In genomic region chr15:32717290-32718081, GRCh38 we compare ENCODE assay signal across 8 cellular contexts. TPM values are rescaled to one million over a fixed set of nuclear protein-coding genes. Genes with fewer than 3 reads are reported as not detected.
DNase-seq lines count a peak whose midpoint lies in the region; ATAC-seq and TF ChIP-seq lines count a peak whose summit lies in the region.

TSS of gene GREM1 (plus strand) at chr15:32718004. CDS start at chr15:32730691, 12,687 bp downstream.

- intact Hi-C loops in CD14-positive monocyte (cut with micrococcal nuclease): no loop called here
- intact Hi-C loops in Panc1 (cut with micrococcal nuclease; ENCODE audit: unreplicated experiment): no loop called here

- H3K9me3 ChIP-seq in Panc1 (ENCODE audit: control insufficient read depth, insufficient read depth, low read depth, low read length): no peaks in the 10 kb centered on the region
- H3K9me3 ChIP-seq in osteoblast (ENCODE audit: low read depth, low read length): no peaks in the 10 kb centered on the region

- H3K4me3 Mint-ChIP-seq in CD14-positive monocyte: peak within 1 kb of the TSS; percentile 52 to 85

- H3K4me1 ChIP-seq in Panc1 (ENCODE audit: control insufficient read depth, insufficient read depth, low read length): no peaks in the 10 kb centered on the region
- peaks cover 26% of the 10 kb centered on the region for H3K4me1 ChIP-seq in osteoblast (ENCODE audit: insufficient read depth, low read length)

- H3K27ac ChIP-seq in Panc1 (ENCODE audit: low read length) (no peak within 1 kb of the TSS), osteoblast (ENCODE audit: low read depth, low read length) (peak within 1 kb of the TSS; percentile 96)

- TF ChIP-seq CTCF in CD14-positive monocyte (IDR thresholded peaks at IDR 0.05) (no peak), Panc1 (IDR thresholded peaks at IDR 0.05) (no peak), fibroblast of villous mesenchyme (IDR thresholded peaks at IDR 0.05; ENCODE audit: insufficient read depth, low read depth, low read length) (no peak), osteoblast (IDR thresholded peaks at IDR 0.05; ENCODE audit: extremely low read depth, low read depth, low read length) (no peak)

- peak within 1 kb of the TSS; percentile 80 for H3K4me2 ChIP-seq in osteoblast (ENCODE audit: insufficient read depth, low read length)

- peak within 1 kb of the TSS; percentile 36 to 38 for H3K4me3 ChIP-seq in Panc1 (ENCODE audit: low read depth in 2 of 2, low read length in 2 of 2)
- peak within 1 kb of the TSS; percentile 63 for H3K4me3 ChIP-seq in fibroblast of villous mesenchyme (ENCODE audit: low read depth, low read length)
- peak within 1 kb of the TSS; percentile 93 for H3K4me3 ChIP-seq in osteoblast (ENCODE audit: insufficient read depth, low read length)

- no peak for DNase-seq in CD14-positive monocyte (ENCODE audit: low spot score)
- no peak for DNase-seq in Panc1 (ENCODE audit: low read depth, low spot score)
- DNase-seq in fibroblast of villous mesenchyme (ENCODE audit: low read depth): peak; percentile 38
- peak; percentile 95 for DNase-seq in osteoblast (ENCODE audit: insufficient read length, low spot score, missing footprints)
- DNase-seq in NCI-H2196 treated with DMSO at 0.1 percent for 48 hours (lab: John Stamatoyannopoulos, UW; ENCODE audit: unreplicated experiment): no peak
- DNase-seq in activated CD4-positive, CD25-positive, alpha-beta regulatory T cell (lab: John Stamatoyannopoulos, UW): no peak
- no peak for DNase-seq in GM19240 (ENCODE audit: insufficient read length, low spot score)

- no TSS peak for BruUV-seq in Panc1 (replicated peaks; lab: Mats Ljungman, UMichigan)

- peaks cover 40% of the 10 kb centered on the region for H3K27me3 ChIP-seq in Panc1 (ENCODE audit: control insufficient read depth, insufficient read depth, low read length)
- H3K27me3 ChIP-seq in osteoblast (ENCODE audit: insufficient read depth, low read length): no peaks in the 10 kb centered on the region

- POLR2A ChIA-PET in Panc1 (lab: Charles Lee): no interaction called here

- H3K36me3 Mint-ChIP-seq in CD14-positive monocyte: peaks cover 0 to 4% of the 10 kb centered on the region in 2 donors

- H3K36me3 ChIP-seq in Panc1 (ENCODE audit: control insufficient read depth, insufficient read depth, low read length) (no peaks in the 10 kb centered on the region), osteoblast (ENCODE audit: insufficient read depth, low read length) (peaks cover 44% of the 10 kb centered on the region)

- H3K9me3 Mint-ChIP-seq in CD14-positive monocyte: peaks cover 0 to 12% (median 6%) of the 10 kb centered on the region in 7 donors

- peak within 1 kb of the TSS; percentile 72 for H2AFZ ChIP-seq in osteoblast (ENCODE audit: low read length)

- H3K27me3 Mint-ChIP-seq in CD14-positive monocyte (ENCODE audit: low read depth in 3 of 3): peaks cover 82 to 92% (median 82%) of the 10 kb centered on the region in 3 donors

- H3K27ac Mint-ChIP-seq in CD14-positive monocyte: peak within 1 kb of the TSS in 1 of 7 donors; percentile 46

- in situ Hi-C loops in Panc1 (cut with HindIII; ENCODE audit: low pct_unique_long_range_greater_than_20kb, low sequenced_read_pairs): no loop called here

- CTCF ChIA-PET in Panc1 (lab: Charles Lee): no interaction called here

- peaks cover 50% of the 10 kb centered on the region for H3K79me2 ChIP-seq in osteoblast (ENCODE audit: insufficient read depth, low read length)

- ATAC-seq in Panc1: no peak
- no peak for ATAC-seq in HG03196 (IDR thresholded peaks at IDR 0.05; ENCODE audit: unreplicated experiment)

- peaks cover 25% of the 10 kb centered on the region for H3K4me1 Mint-ChIP-seq in CD14-positive monocyte

- H4K20me1 ChIP-seq in osteoblast (ENCODE audit: insufficient read depth, low read length): peaks cover 37% of the 10 kb centered on the region

RNA-seq across cellular contexts. Expression of gene GREM1, which starts in this region (rescaled TPM):
- not detected for polyA plus RNA-seq in CD14-positive monocyte
- 0.41 TPM for total RNA-seq in Panc1 (2021; ENCODE audit: unreplicated experiment)
- 0.02 TPM for polyA plus RNA-seq in Panc1 (2012; ENCODE audit: insufficient read length)
- total RNA-seq in fibroblast of villous mesenchyme: 527 and 613 TPM in 2 replicates
- 457 and 499 TPM in 2 replicates for total RNA-seq in osteoblast

Comparison
In these comparisons a context has a peak if more than half of its experiments do, and no peak if none do; other contexts are left out.
1. RNA of gene GREM1 (total RNA-seq): 527 to 613 TPM in fibroblast of villous mesenchyme and 457 to 499 TPM in osteoblast; 0.41 TPM in Panc1 (single experiment); every median in the first group is over 100 times any median in the second.
2. DNase-seq: peak in fibroblast of villous mesenchyme (single experiment) and osteoblast (single experiment); none in CD14-positive monocyte (single experiment), Panc1 (single experiment), NCI-H2196 treated with DMSO at 0.1 percent for 48 hours (single experiment), activated CD4-positive, CD25-positive, alpha-beta regulatory T cell (0 of 4) and GM19240 (single experiment).
3. H3K4me3 ChIP-seq: peak in every context shown above with its lines; median percentile 93 in osteoblast; 63 in fibroblast of villous mesenchyme; 37 in Panc1.